ENCODE assay signal across 1 cellular context in genomic region chr14:24441904-24442239, GRCh38.
TF ChIP-seq lines count a peak whose summit lies in the region.

No MANE protein-coding gene starts in this region.

TF ChIP-seq in K562, 482 proteins besides CTCF, POLR2A, EP300 and RAD21:
- TF ChIP-seq CEBPB (tag; IDR thresholded peaks at IDR 0.05) (no peak), HDAC1 (IDR thresholded peaks at IDR 0.05) (no peak), NR4A1 (CRISPR knock-in tag; IDR thresholded peaks at IDR 0.05) (no peak), NR4A1 (tag; IDR thresholded peaks at IDR 0.05) (no peak), CBX8 (IDR thresholded peaks at IDR 0.05; ENCODE audit: borderline replicate concordance, extremely low read depth, low read depth, low read length, poor library complexity, severe bottlenecking) (no peak), ZNF175 (CRISPR knock-in tag; IDR thresholded peaks at IDR 0.05; ENCODE audit: low read depth) (0 out of 2 replicates have a peak, but pooled peaks have one; percentile 6), RREB1 (CRISPR knock-in tag; IDR thresholded peaks at IDR 0.05) (no peak), KDM5B (IDR thresholded peaks at IDR 0.05; ENCODE audit: insufficient replicate concordance, low read depth, low read length) (peak; percentile 2), SOX6 (IDR thresholded peaks at IDR 0.05) (no peak), ZNF263 (CRISPR knock-in tag; IDR thresholded peaks at IDR 0.05; ENCODE audit: borderline replicate concordance) (peak; percentile 32; the same call in 1 of the 2 replicates), KLF1 (tag; IDR thresholded peaks at IDR 0.05) (no peak), NFATC3 (IDR thresholded peaks at IDR 0.05) (no peak)
